Comparison of ENCODE assay signal across 36 cellular contexts in the genomic region with DNA sequence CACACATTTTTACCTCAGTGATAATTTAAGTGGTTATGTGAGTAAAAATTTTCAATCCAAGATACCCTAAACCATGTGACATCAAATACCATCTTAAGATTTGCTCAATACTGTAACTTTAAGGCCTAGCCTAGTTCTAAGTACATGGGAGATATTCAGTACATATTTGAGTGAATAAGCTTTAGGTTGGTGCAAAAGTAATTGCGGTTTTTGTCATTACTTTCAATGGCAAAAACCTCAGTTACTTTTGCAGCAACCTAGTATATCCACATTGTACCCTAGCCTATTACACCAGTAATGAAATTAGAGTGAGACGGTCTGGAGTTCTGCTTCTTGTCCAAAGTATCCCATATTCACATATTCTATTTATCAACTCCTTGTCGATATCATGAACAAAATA.
"Had no signal": no experiment of that assay in that cellular context is flagged by ENCODE, and none has a peak within 500 bp of the region (broad histone marks: within the 10 kb centered on the region; RNA-seq: fewer than 3 reads in every experiment).

No MANE protein-coding gene starts in this region.

- H3K27me3 ChIP-seq: MG63 had no signal

- DNase-seq: MG63, MM.1S, MV-4-11, NCI-H1048, NCI-H1092, NCI-H1092 treated with DMSO at 0.1 percent for 48 hours, NCI-H1105, NCI-H1105 treated with DMSO at 0.1 percent for 48 hours, NCI-H1417, NCI-H1417 treated with DMSO at 0.1 percent for 48 hours, NCI-H1436, NCI-H1436 treated with DMSO at 0.1 percent for 48 hours, NCI-H146, NCI-H1694, NCI-H1694 treated with DMSO at 0.1 percent for 48 hours, NCI-H187, NCI-H187 treated with DMSO at 0.1 percent for 48 hours, NCI-H1930, NCI-H2029, NCI-H2029 treated with DMSO at 0.1 percent for 48 hours, NCI-H2081, NCI-H2081 treated with DMSO at 0.1 percent for 48 hours, NCI-H2107, NCI-H2171, NCI-H2171 treated with DMSO at 0.1 percent for 48 hours, NCI-H2227 treated with DMSO at 0.1 percent for 48 hours, NCI-H226, NCI-H345, NCI-H446, NCI-H446 treated with DMSO at 0.1 percent for 48 hours, NCI-H510A, NCI-H510A treated with DMSO at 0.1 percent for 48 hours, NCI-H524, NCI-H524 treated with DMSO at 0.1 percent for 48 hours, NCI-H526, NCI-H526 treated with DMSO at 0.1 percent for 48 hours had no signal

- H3K36me3 ChIP-seq: MG63 had no signal

- H3K4me3 ChIP-seq: MG63 had no signal

- H3K9me3 ChIP-seq: MG63 had no signal
